Comparison of ENCODE assay signal across 16 cellular contexts in the genomic region with DNA sequence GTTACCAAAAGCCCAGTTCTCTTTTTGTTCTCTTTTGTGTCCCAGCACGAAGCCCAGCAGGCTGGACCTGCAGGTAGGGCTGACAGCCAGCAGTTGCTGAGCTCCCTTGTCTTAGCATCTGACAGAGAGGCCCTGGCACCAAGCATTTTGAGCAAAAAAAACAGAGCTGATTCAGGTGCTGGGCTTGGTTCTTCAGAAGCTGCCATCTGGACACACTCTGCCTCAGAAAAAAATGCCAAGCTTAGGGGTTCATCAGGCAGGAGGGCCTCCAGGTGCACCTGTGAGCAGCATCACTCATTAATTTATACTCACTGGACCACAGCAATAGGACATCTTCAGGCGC.
"Had no signal": no experiment of that assay in that cellular context is flagged by ENCODE, and none has a peak within 500 bp of the region (broad histone marks: within the 10 kb centered on the region; RNA-seq: fewer than 3 reads in every experiment).

No MANE protein-coding gene starts in this region.

- H3K4me1 Mint-ChIP-seq: activated naive CD8-positive, alpha-beta T cell treated with anti-CD3 and anti-CD28 coated beads, Interleukin-2, amount 50 U/mL, for 24 hours; stimulated activated naive CD8-positive, alpha-beta T cell treated with anti-CD3 and anti-CD28 coated beads, Interleukin-15, amount 100 ng/mL, for 72 hours had no signal

- H3K4me1 ChIP-seq: ascending aorta, colonic mucosa, heart left ventricle, left lung, pancreas, uterus had no signal

- ATAC-seq: activated CD8-positive, alpha-beta T cell treated with anti-CD3 and anti-CD28 coated beads for 36 hours; activated naive CD8-positive, alpha-beta T cell treated with anti-CD3 and anti-CD28 coated beads, Interleukin-2, amount 50 U/mL, for 24 hours; left lung; pancreas; stimulated activated naive CD8-positive, alpha-beta T cell treated with anti-CD3 and anti-CD28 coated beads, Interleukin-15, amount 100 ng/mL, for 72 hours had no signal

- H3K4me3 ChIP-seq: ascending aorta, colonic mucosa, heart left ventricle, left lung, pancreas, uterus had no signal

- H3K27ac Mint-ChIP-seq: activated CD8-positive, alpha-beta T cell treated with anti-CD3 and anti-CD28 coated beads for 36 hours; activated naive CD8-positive, alpha-beta T cell treated with anti-CD3 and anti-CD28 coated beads, Interleukin-2, amount 50 U/mL, for 24 hours; stimulated activated naive CD8-positive, alpha-beta T cell treated with anti-CD3 and anti-CD28 coated beads, Interleukin-15, amount 100 ng/mL, for 72 hours had no signal

- H3K27me3 ChIP-seq: ascending aorta, colonic mucosa, heart left ventricle, left lung, pancreas, uterus had no signal

- H3K4me3 Mint-ChIP-seq: activated CD8-positive, alpha-beta T cell treated with anti-CD3 and anti-CD28 coated beads for 36 hours; activated naive CD8-positive, alpha-beta T cell treated with anti-CD3 and anti-CD28 coated beads, Interleukin-2, amount 50 U/mL, for 24 hours; stimulated activated naive CD8-positive, alpha-beta T cell treated with anti-CD3 and anti-CD28 coated beads, Interleukin-15, amount 100 ng/mL, for 72 hours had no signal

- DNase-seq: activated CD4-positive, alpha-beta T cell treated with anti-CD3 and anti-CD28 coated beads for 4 hours; activated CD8-positive, alpha-beta memory T cell treated with anti-CD3 and anti-CD28 coated beads, Interleukin-2, amount 50 U/mL, for 4 hours; activated CD8-positive, alpha-beta T cell treated with anti-CD3 and anti-CD28 coated beads for 36 hours; activated naive CD4-positive, alpha-beta T cell; activated naive CD8-positive, alpha-beta T cell treated with anti-CD3 and anti-CD28 coated beads, Interleukin-2, amount 50 U/mL, for 24 hours; colonic mucosa; effector CD4-positive, alpha-beta T cell; foreskin melanocyte; heart left ventricle; islet precursor cell; left lung; pancreas; stimulated activated CD4-positive, alpha-beta T cell treated with anti-CD3 and anti-CD28 coated beads, Interleukin-4, amount 100 ng/mL, for 1 hour; stimulated activated naive CD8-positive, alpha-beta T cell treated with anti-CD3 and anti-CD28 coated beads, Interleukin-15, amount 100 ng/mL, for 72 hours had no signal

- H3K27me3 Mint-ChIP-seq: activated CD8-positive, alpha-beta T cell treated with anti-CD3 and anti-CD28 coated beads for 36 hours; stimulated activated naive CD8-positive, alpha-beta T cell treated with anti-CD3 and anti-CD28 coated beads, Interleukin-15, amount 100 ng/mL, for 72 hours had no signal

- H3K27ac ChIP-seq: ascending aorta, colonic mucosa, heart left ventricle, left lung, pancreas, uterus had no signal

- H3K36me3 ChIP-seq: ascending aorta, colonic mucosa, heart left ventricle, left lung, pancreas, uterus had no signal

- H3K9me3 Mint-ChIP-seq: stimulated activated naive CD8-positive, alpha-beta T cell treated with anti-CD3 and anti-CD28 coated beads, Interleukin-15, amount 100 ng/mL, for 72 hours had no signal

- H3K9me3 ChIP-seq: ascending aorta, colonic mucosa, heart left ventricle, left lung, pancreas, uterus had no signal
